Comparison of ENCODE assay signal across 11 cellular contexts in genomic region chr10:110815354-110816004, GRCh38. TPM values are rescaled to one million over a fixed set of nuclear protein-coding genes. Genes with fewer than 3 reads are reported as not detected.
DNase-seq lines count a peak whose midpoint lies in the region; ATAC-seq and TF ChIP-seq lines count a peak whose summit lies in the region.
"Had no signal": no experiment of that assay in that cellular context is flagged by ENCODE, and none has a peak within 500 bp of the region (broad histone marks: within the 10 kb centered on the region; RNA-seq: fewer than 3 reads in every experiment).

No MANE protein-coding gene starts in this region.

- H3K4me3 ChIP-seq in GM12865 (ENCODE audit: low read depth, low read length): no peak overlapping the region
- no peak overlapping the region for H3K4me3 ChIP-seq in dorsolateral prefrontal cortex

- CTCF ChIA-PET in CD4-positive, alpha-beta T cell (lab: Charles Lee): no interaction called here

- POLR2A ChIA-PET in CD4-positive, alpha-beta T cell (lab: Charles Lee): no interaction called here

- H3K27ac ChIP-seq in dorsolateral prefrontal cortex: no peak overlapping the region
- no peak overlapping the region for H3K27ac ChIP-seq in CD4-positive, alpha-beta T cell (ENCODE audit: low read depth, low read length)

- H3K9me3 ChIP-seq in CD4-positive, alpha-beta T cell (ENCODE audit: control insufficient read depth, low read length): no peaks in the 10 kb centered on the region

- peak; percentile 73 for ATAC-seq in GM19025 (IDR thresholded peaks at IDR 0.05; ENCODE audit: low read depth, unreplicated experiment)
- ATAC-seq in HG03025 (IDR thresholded peaks at IDR 0.05; ENCODE audit: low FRiP score, unreplicated experiment): peak; percentile 54
- ATAC-seq in central memory CD8-positive, alpha-beta T cell (replicated peaks; ENCODE audit: extremely low read depth, poor library complexity, severe bottlenecking): no peak
- no peak for ATAC-seq in CD4-positive, alpha-beta T cell (ENCODE audit: poor library complexity)
- ATAC-seq in GM19467 (IDR thresholded peaks at IDR 0.05; ENCODE audit: unreplicated experiment): no peak

- no peaks in the 10 kb centered on the region for H3K36me3 Mint-ChIP-seq in central memory CD8-positive, alpha-beta T cell (ENCODE audit: insufficient read depth)
- no peaks in the 10 kb centered on the region for H3K36me3 Mint-ChIP-seq in CD4-positive, alpha-beta T cell (ENCODE audit: low read depth)
- H3K36me3 Mint-ChIP-seq: brain had no signal

- H3K27me3 ChIP-seq in dorsolateral prefrontal cortex: no peaks in the 10 kb centered on the region
- H3K27me3 ChIP-seq in CD4-positive, alpha-beta T cell (ENCODE audit: control insufficient read depth, insufficient read depth, low read length): no peaks in the 10 kb centered on the region

- no peaks in the 10 kb centered on the region for H3K9me3 Mint-ChIP-seq in central memory CD8-positive, alpha-beta T cell
- H3K9me3 Mint-ChIP-seq in CD4-positive, alpha-beta T cell: no peaks in the 10 kb centered on the region
- H3K9me3 Mint-ChIP-seq: brain had no signal

- H3K4me3 Mint-ChIP-seq in central memory CD8-positive, alpha-beta T cell: no peak overlapping the region
- H3K4me3 Mint-ChIP-seq in CD4-positive, alpha-beta T cell: no peak overlapping the region
- H3K4me3 Mint-ChIP-seq: brain had no signal

- DNase-seq in GM12865 (ENCODE audit: low read depth) (peak; percentile 71), dorsolateral prefrontal cortex (no peak), head of caudate nucleus (no peak)
- no peak for DNase-seq in central memory CD8-positive, alpha-beta T cell (ENCODE audit: low spot score in 2 of 2)
- no peak for DNase-seq in CD4-positive, alpha-beta T cell
- DNase-seq: mesendoderm, SHP77 had no signal

- H3K27ac Mint-ChIP-seq in central memory CD8-positive, alpha-beta T cell (ENCODE audit: low read depth): peak overlapping the region; percentile 24
- no peak overlapping the region for H3K27ac Mint-ChIP-seq in CD4-positive, alpha-beta T cell

- H3K27me3 Mint-ChIP-seq in central memory CD8-positive, alpha-beta T cell: no peaks in the 10 kb centered on the region
- no peaks in the 10 kb centered on the region for H3K27me3 Mint-ChIP-seq in CD4-positive, alpha-beta T cell

- H3K4me1 Mint-ChIP-seq in central memory CD8-positive, alpha-beta T cell: peaks cover 14% of the 10 kb centered on the region
- H3K4me1 Mint-ChIP-seq in CD4-positive, alpha-beta T cell (ENCODE audit: low read depth): peaks cover 41% of the 10 kb centered on the region

- TF ChIP-seq CTCF in GM12865 (IDR thresholded peaks at IDR 0.05; ENCODE audit: insufficient read depth, low read depth, low read length, missing control alignments) (no peak), dorsolateral prefrontal cortex (IDR thresholded peaks at IDR 0.05 in 54 of 56, conservative IDR thresholded peaks at IDR 0.05 in 2 of 56; ENCODE audit: low read depth in 1 of 56, partially characterized antibody in 56 of 56) (no peak)
- no peak for TF ChIP-seq CTCF in CD4-positive, alpha-beta T cell (IDR thresholded peaks at IDR 0.05)

- intact Hi-C loops in dorsolateral prefrontal cortex (cut with DNase I) (no loop called here), head of caudate nucleus (cut with DNase I) (no loop called here)
- intact Hi-C loops in CD4-positive, alpha-beta T cell (cut with DNase I, micrococcal nuclease): loop anchor here in 1 of 2 experiments (5.0 kb wide), 1 partner anchor 57 kb away; the partner anchor contains the start of gene PDCD4

RNA-seq across cellular contexts. Expression of gene PDCD4, which starts 56.2 kb away (rescaled TPM):
- 100 to 1,000 TPM in 2 of 120 experiments, 10 to 100 TPM in 118; 45.2 to 105 (median 67.9) TPM for total RNA-seq in dorsolateral prefrontal cortex
- total RNA-seq in CD4-positive, alpha-beta T cell: 100 to 1,000 TPM; 352 to 358 TPM

Comparison
In these comparisons a context has a peak if more than half of its experiments do, and no peak if none do; other contexts are left out.
1. ATAC-seq: peak in GM19025 (single experiment) and HG03025 (single experiment); none in central memory CD8-positive, alpha-beta T cell (single experiment), CD4-positive, alpha-beta T cell (single experiment) and GM19467 (single experiment).